ENCODE assay signal across 23 cellular contexts in the genomic region with DNA sequence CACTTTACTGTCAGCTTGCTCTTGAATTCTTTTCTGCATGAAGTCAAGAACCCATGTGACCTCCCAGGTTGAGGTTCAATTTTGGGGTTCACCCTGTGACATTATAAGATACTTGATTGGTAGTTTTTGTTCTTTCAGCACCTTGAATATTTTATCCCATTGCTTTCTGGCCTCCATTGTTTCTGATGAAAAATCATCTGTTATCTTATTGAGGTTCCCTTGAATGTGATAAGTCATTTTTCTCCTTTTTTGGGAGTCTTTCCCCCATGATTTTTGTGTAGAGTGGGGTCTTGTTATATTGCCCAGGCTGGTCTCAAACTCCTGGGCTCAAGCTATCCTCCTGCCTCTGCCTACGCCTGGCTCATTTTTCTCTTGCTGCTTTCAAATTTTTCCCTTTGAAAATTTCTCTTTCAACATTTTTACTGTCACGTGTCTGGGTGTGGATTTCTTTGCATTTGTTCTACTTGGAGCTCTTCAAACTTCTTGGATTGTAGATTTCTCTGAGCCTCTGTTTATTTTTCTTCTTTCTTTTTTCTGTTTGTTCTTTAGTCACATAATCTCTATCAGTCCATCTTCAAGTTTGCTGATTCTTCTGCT.
"Had no signal": no experiment of that assay in that cellular context is flagged by ENCODE, and none has a peak within 500 bp of the region (broad histone marks: within the 10 kb centered on the region; RNA-seq: fewer than 3 reads in every experiment).

No MANE protein-coding gene starts in this region.

- H3K27ac ChIP-seq: KMS-11, RWPE1 had no signal

- ATAC-seq: Panc1, PC-3, SK-N-SH treated with all-trans-retinoic acid at 6 μM for 48 hours had no signal

- H3K9ac ChIP-seq: KMS-11 had no signal

- H3K4me2 ChIP-seq: KMS-11 had no signal

- DNase-seq: IMR-90, Kasumi-1, MV-4-11, NCI-H1048, NCI-H1105, NCI-H1417, NCI-H1436 treated with DMSO at 0.1 percent for 48 hours, NCI-H1694, NCI-H187 treated with DMSO at 0.1 percent for 48 hours, NCI-H2029 treated with DMSO at 0.1 percent for 48 hours, NCI-H2107, NCI-H2227 treated with DMSO at 0.1 percent for 48 hours, NCI-H446, NCI-H510A, NCI-H524 treated with DMSO at 0.1 percent for 48 hours, NCI-H69, NCI-H774, PC-3, SHP77 had no signal
